10 cellular contexts compared by ENCODE assay signal in genomic region chr1:64514197-64514765, GRCh38. TPM values are rescaled to one million over a fixed set of nuclear protein-coding genes. Genes with fewer than 3 reads are reported as not detected.
A peak's percentile ranks its signal among the peaks of the same experiment; 100 is the strongest.
DNase-seq lines count a peak whose midpoint lies in the region; ATAC-seq and TF ChIP-seq lines count a peak whose summit lies in the region.
"Had no signal": no experiment of that assay in that cellular context is flagged by ENCODE, and none has a peak within 500 bp of the region (broad histone marks: within the 10 kb centered on the region; RNA-seq: fewer than 3 reads in every experiment).

No MANE protein-coding gene starts in this region.

- peak; percentile 25 to 75 (median 64) for TF ChIP-seq EP300 in sigmoid colon (IDR thresholded peaks at IDR 0.05)

- intact Hi-C loops in Right ventricle myocardium superior (cut with DNase I), result no loop called here
- intact Hi-C loops in sigmoid colon (cut with DNase I), result no loop called here

- no peak for TF ChIP-seq POLR2A in sigmoid colon (IDR thresholded peaks at IDR 0.05)

- peak; percentile 86 for DNase-seq in EL
- DNase-seq in RPMI7951 (ENCODE audit: low read depth), result peak; percentile 32
- no peak for DNase-seq in Right ventricle myocardium superior
- no peak for DNase-seq in sigmoid colon
- DNase-seq in stimulated activated CD4-positive, alpha-beta T cell treated with anti-CD3 and anti-CD28 coated beads, Interleukin-4, amount 100 ng/mL, for 24 hours, result no peak
- DNase-seq in T-helper 2 cell, result no peak
- DNase-seq in OCI-M2 (lab: John Stamatoyannopoulos, UW; ENCODE audit: unreplicated experiment), result no peak
- DNase-seq: activated CD4-positive, alpha-beta memory T cell treated with anti-CD3 and anti-CD28 coated beads for 36 hours had no signal

- no peaks in the 10 kb centered on the region for H3K9me3 ChIP-seq in sigmoid colon

- no peaks in the 10 kb centered on the region for H3K36me3 ChIP-seq in sigmoid colon

- H3K4me3 ChIP-seq in sigmoid colon, result peak overlapping the region in 1 of 4 donors; percentile 17

- H3K27ac ChIP-seq in sigmoid colon, result peak overlapping the region; percentile 48 to 75 (median 73)

- no peak for TF ChIP-seq CTCF in sigmoid colon (IDR thresholded peaks at IDR 0.05)

- 36 to 37% methylated on average over 1 of the region's 1 CpG for WGBS in sigmoid colon, 2 donors

- no peaks in the 10 kb centered on the region for H3K27me3 ChIP-seq in sigmoid colon

- peaks cover 0 to 63% (median 52%) of the 10 kb centered on the region in 4 donors for H3K4me1 ChIP-seq in sigmoid colon

- ATAC-seq in Right ventricle myocardium superior (ENCODE audit: poor library complexity) (peak; percentile 48), GM21786 (IDR thresholded peaks at IDR 0.05; ENCODE audit: unreplicated experiment) (no peak)
- ATAC-seq: esophagus mucosa had no signal

RNA-seq across cellular contexts. Expression of gene CACHD1, which starts 44.4 kb away (rescaled TPM):
- 0.98 and 1.2 TPM in 2 replicates for total RNA-seq in RPMI7951 (2014; rRNA removed; shearing (Covaris generic))
- total RNA-seq in Right ventricle myocardium superior, result 4.2 TPM
- 1 to 10 TPM; 3.7 to 7.1 (median 6.6) TPM for total RNA-seq in sigmoid colon
- polyA plus RNA-seq in sigmoid colon, result 1 to 10 TPM in 2 of 3 donors, under 1 TPM in 1; 0.23 to 1.3 (median 1.2) TPM

Comparison
In these comparisons a context has a peak if more than half of its experiments do, and no peak if none do; other contexts are left out.
1. DNase-seq: peak in EL (single experiment) and RPMI7951 (single experiment); none in Right ventricle myocardium superior (single experiment), sigmoid colon (single experiment), stimulated activated CD4-positive, alpha-beta T cell treated with anti-CD3 and anti-CD28 coated beads, Interleukin-4, amount 100 ng/mL, for 24 hours (single experiment), T-helper 2 cell (0 of 5) and OCI-M2 (single experiment).